8 cellular contexts compared by ENCODE assay signal in the genomic region with DNA sequence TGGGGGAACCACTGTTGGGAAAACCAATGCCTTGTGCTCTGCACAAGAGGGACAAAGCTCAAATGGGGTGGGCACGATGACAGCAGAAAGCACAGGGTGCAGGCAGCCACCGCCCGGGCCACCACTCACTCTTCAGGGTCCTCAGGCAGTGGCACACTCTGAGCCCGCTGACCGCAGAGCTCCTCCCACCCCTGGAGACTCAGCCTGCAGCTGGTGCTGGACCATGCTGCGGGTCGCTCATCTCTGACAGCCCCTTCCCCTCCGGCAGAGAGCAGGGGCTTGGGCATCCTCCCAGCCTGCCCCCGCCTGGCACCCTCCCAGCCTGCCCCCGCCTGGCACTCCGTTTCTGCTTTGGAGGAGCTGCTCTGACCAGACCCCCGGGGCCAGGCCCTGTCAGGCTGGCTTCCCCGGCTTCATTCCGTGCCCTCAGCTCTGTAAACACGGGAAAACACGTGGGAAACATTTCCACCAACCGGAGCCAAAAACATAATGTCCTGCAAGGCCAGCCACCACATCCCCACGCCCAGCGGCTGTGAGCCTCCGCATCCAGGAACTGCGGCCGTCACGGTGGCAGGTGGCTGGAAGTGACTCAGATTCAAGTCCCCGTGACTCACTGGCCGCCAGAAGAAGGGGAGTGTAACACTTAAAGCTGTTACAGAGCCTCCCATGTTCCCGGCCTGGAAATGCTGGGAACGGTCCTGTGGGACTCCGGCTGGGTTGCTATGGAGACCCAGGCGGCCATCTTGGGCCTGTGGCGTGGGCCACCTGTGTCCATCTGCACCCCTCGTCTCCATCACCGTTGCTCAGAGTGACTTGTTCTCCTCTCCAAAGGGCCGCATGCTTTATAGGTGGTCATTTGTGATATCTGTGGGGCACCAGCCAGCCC. TPM values are rescaled to one million over a fixed set of nuclear protein-coding genes. Genes with fewer than 3 reads are reported as not detected.
A peak's percentile ranks its signal among the peaks of the same experiment; 100 is the strongest.
DNase-seq lines count a peak whose midpoint lies in the region; ATAC-seq and TF ChIP-seq lines count a peak whose summit lies in the region.

No MANE protein-coding gene starts in this region.

- peak overlapping the region; percentile 44 for H4K5ac ChIP-seq in IMR-90 (ENCODE audit: low read depth, low read length)

- no peaks in the 10 kb centered on the region for H3K4me1 Mint-ChIP-seq in activated T-helper 17 cell treated with anti-CD3 and anti-CD28 coated beads, Interleukin-2, amount 50 U/mL, for 72 hours

- H2AK5ac ChIP-seq in IMR-90 (ENCODE audit: low read depth, low read length) = peak overlapping the region; percentile 44

- peak overlapping the region; percentile 30; the same call in 1 of the 2 replicates for H3K14ac ChIP-seq in IMR-90 (replicated peaks; ENCODE audit: low read depth, low read length)

- TF ChIP-seq RAD21 in IMR-90 (IDR thresholded peaks at IDR 0.05; ENCODE audit: low read length) = no peak

- peak; percentile 69 for DNase-seq in AG09319 (ENCODE audit: extremely low read depth, low read depth)
- DNase-seq in IMR-90 = peak; percentile 97
- DNase-seq in anterior cingulate cortex (lab: John Stamatoyannopoulos, UW) = peak in 44 of 58 donors; percentile 14 to 88 (median 60)
- peak; percentile 93 for DNase-seq in hepatic stellate cell (ENCODE audit: low spot score)
- DNase-seq in smooth muscle cell of the brain vasculature (ENCODE audit: low read depth, low spot score) = peak; percentile 70
- no peak for DNase-seq in stimulated activated naive CD4-positive, alpha-beta T cell (lab: John Stamatoyannopoulos, UW)
- DNase-seq in NCI-H526 treated with DMSO at 0.1 percent for 48 hours (lab: John Stamatoyannopoulos, UW) = no peak

- peaks cover 32% of the 10 kb centered on the region for H3K4me1 ChIP-seq in IMR-90 (ENCODE audit: control insufficient read depth, insufficient read depth, low read length)

- H4K20me1 ChIP-seq in IMR-90 (ENCODE audit: insufficient read depth, low read length) = no peaks in the 10 kb centered on the region

- peak overlapping the region; percentile 15; the same call in 1 of the 2 replicates for H3K18ac ChIP-seq in IMR-90 (ENCODE audit: low read depth, low read length)

- no peaks in the 10 kb centered on the region for H3K9me3 Mint-ChIP-seq in activated T-helper 17 cell treated with anti-CD3 and anti-CD28 coated beads, Interleukin-2, amount 50 U/mL, for 72 hours

- H3K79me1 ChIP-seq in IMR-90 (ENCODE audit: low read depth in 1 of 2, low read length in 2 of 2) = no peaks in the 10 kb centered on the region

- peak overlapping the region; percentile 55; the same call in 1 of the 3 replicates for H2BK15ac ChIP-seq in IMR-90 (ENCODE audit: low read depth, low read length)

- H3K9ac ChIP-seq in IMR-90 (ENCODE audit: low read depth, low read length) = no peak overlapping the region

- peak; percentile 79 for ATAC-seq in IMR-90 (ENCODE audit: low read depth)
- no peak for ATAC-seq in activated T-helper 17 cell treated with anti-CD3 and anti-CD28 coated beads, Interleukin-2, amount 50 U/mL, for 72 hours (replicated peaks)

- H3K27ac ChIP-seq in IMR-90 (ENCODE audit: insufficient read depth, low read length) = peak overlapping the region; percentile 35

- no peaks in the 10 kb centered on the region for H3K27me3 ChIP-seq in IMR-90 (ENCODE audit: control insufficient read depth, insufficient read depth, low read length)

- POLR2A ChIA-PET in IMR-90 (lab: Charles Lee; ENCODE audit: unreplicated experiment) = no interaction called here

- H3K56ac ChIP-seq in IMR-90 (ENCODE audit: extremely low read depth, insufficient read depth, low read length) = no peak overlapping the region

- intact Hi-C loops in IMR-90 (cut with micrococcal nuclease) = loop anchor here (2.0 to 10.0 kb wide), 2 partner anchors 141 to 427 kb away; partner anchors contain the start of genes DUSP28 and RNPEPL1

- H3K36me3 Mint-ChIP-seq in activated T-helper 17 cell treated with anti-CD3 and anti-CD28 coated beads, Interleukin-2, amount 50 U/mL, for 72 hours (ENCODE audit: low read depth) = no peaks in the 10 kb centered on the region

- no peak overlapping the region for H3K23ac ChIP-seq in IMR-90 (ENCODE audit: low read depth, low read length)

- dilution Hi-C loops in IMR-90 (cut with HindIII; ENCODE audit: low sequenced_read_pairs, unreplicated experiment) = no loop called here

- peak overlapping the region; percentile 92 for H2AFZ ChIP-seq in IMR-90 (replicated peaks; ENCODE audit: low read length, poor library complexity)

- H3K27me3 Mint-ChIP-seq in activated T-helper 17 cell treated with anti-CD3 and anti-CD28 coated beads, Interleukin-2, amount 50 U/mL, for 72 hours = no peaks in the 10 kb centered on the region

- WGBS in IMR-90 (ENCODE audit: extremely low coverage in 2 of 2, insufficient read length in 1 of 2), 2 experiments = 25% methylated on average over 17 of the region's 33 CpGs; no CpG with 5 or more reads in 1 of the 2 experiments

- H3K27ac Mint-ChIP-seq in activated T-helper 17 cell treated with anti-CD3 and anti-CD28 coated beads, Interleukin-2, amount 50 U/mL, for 72 hours = no peak overlapping the region

- no TSS peak for BruUV-seq in IMR-90 (replicated peaks; lab: Mats Ljungman, UMichigan)

- in situ Hi-C loops in IMR-90 (cut with MboI; ENCODE audit: low sequenced_read_pairs) = no loop called here

- peak overlapping the region; percentile 87 for H2AK9ac ChIP-seq in IMR-90 (replicated peaks; ENCODE audit: low read depth, low read length, poor library complexity)

- no peak overlapping the region for H3K4me3 Mint-ChIP-seq in activated T-helper 17 cell treated with anti-CD3 and anti-CD28 coated beads, Interleukin-2, amount 50 U/mL, for 72 hours

- peak overlapping the region; percentile 53 for H3K4me2 ChIP-seq in IMR-90 (ENCODE audit: low read depth, low read length)

- H3K4me3 ChIP-seq in IMR-90 (ENCODE audit: insufficient read depth, low read depth, low read length) = no peak overlapping the region

- TF ChIP-seq CTCF in AG09319 (IDR thresholded peaks at IDR 0.05; ENCODE audit: low read depth, low read length) = no peak
- TF ChIP-seq CTCF in IMR-90 (conservative IDR thresholded peaks at IDR 0.05; ENCODE audit: low read depth, low read length) = no peak

- H4K91ac ChIP-seq in IMR-90 (ENCODE audit: insufficient read depth, low read depth, low read length) = peak overlapping the region; percentile 35; the same call in 1 of the 2 replicates

- H2BK20ac ChIP-seq in IMR-90 (ENCODE audit: low read depth, low read length) = no peak overlapping the region

- H3K9me1 ChIP-seq in IMR-90 (ENCODE audit: insufficient read depth, low read length) = peaks cover 11% of the 10 kb centered on the region

- TF ChIP-seq POLR2A in IMR-90 (IDR thresholded peaks at IDR 0.05; ENCODE audit: low read depth, low read length) = no peak

- H2BK5ac ChIP-seq in IMR-90 (ENCODE audit: low read depth, low read length, poor library complexity, severe bottlenecking) = peak overlapping the region; percentile 33

- peaks cover 11% of the 10 kb centered on the region for H3K9me3 ChIP-seq in IMR-90 (ENCODE audit: control insufficient read depth, insufficient read depth, low read length)

- no peaks in the 10 kb centered on the region for H3K36me3 ChIP-seq in IMR-90 (ENCODE audit: control insufficient read depth, insufficient read depth, low read length)

- H3K4ac ChIP-seq in IMR-90 (ENCODE audit: low read depth, low read length) = peak overlapping the region; percentile 37; the same call in 1 of the 2 replicates

- CTCF ChIA-PET in IMR-90 (lab: Yijun Ruan, JAX) = interaction anchor here (0.6 to 1.4 kb wide), 3 partner anchors 8 to 54 kb away, joined by 3 to 6 read pairs (median 4); no protein-coding TSS in a partner anchor

- H2BK120ac ChIP-seq in IMR-90 (ENCODE audit: low read depth, low read length) = peak overlapping the region; percentile 57; the same call in 1 of the 2 replicates

- H4K8ac ChIP-seq in IMR-90 (ENCODE audit: low read depth in 2 of 2, low read length in 2 of 2) = peak overlapping the region; percentile 62 to 93

TF ChIP-seq in IMR-90, 13 proteins besides CTCF, POLR2A, EP300 and RAD21:
- TF ChIP-seq FOS (IDR thresholded peaks at IDR 0.05; ENCODE audit: low read depth, low read length) (peak; percentile 94), RFX5 (IDR thresholded peaks at IDR 0.05; ENCODE audit: low read depth, low read length) (no peak), CHD1 (IDR thresholded peaks at IDR 0.05; ENCODE audit: low read depth, low read length) (no peak), RCOR1 (IDR thresholded peaks at IDR 0.05; ENCODE audit: insufficient replicate concordance, low read length) (peak; percentile 96), MXI1 (IDR thresholded peaks at IDR 0.05; ENCODE audit: borderline replicate concordance, low read depth, low read length) (0 out of 2 replicates have a peak, but pooled peaks have one; percentile 57), USF2 (IDR thresholded peaks at IDR 0.05; ENCODE audit: low read depth, low read length) (peak; percentile 67), SMC3 (IDR thresholded peaks at IDR 0.05; ENCODE audit: low read depth, low read length) (no peak; the same call in 1 of the 2 replicates), MAZ (IDR thresholded peaks at IDR 0.05; ENCODE audit: borderline replicate concordance, low read depth, low read length) (0 out of 2 replicates have a peak, but pooled peaks have one; percentile 26), CEBPB (IDR thresholded peaks at IDR 0.05; ENCODE audit: low read depth, low read length) (no peak), BHLHE40 (IDR thresholded peaks at IDR 0.05; ENCODE audit: low read depth, low read length) (peak; percentile 56; the same call in 1 of the 2 replicates)
TF ChIP-seq in IMR-90: peak in this region for 6.

RNA-seq across cellular contexts. Expression of gene SNED1, which starts 6.8 kb away (rescaled TPM):
- 1.1 and 1.4 TPM in 2 replicates for total RNA-seq in IMR-90 (2012; rRNA removed)
- polyA plus RNA-seq in IMR-90 (2012; rRNA removed) = 3.4 and 3.7 TPM in 2 replicates
- polyA plus RNA-seq in IMR-90 (2012; cell fraction: cytosol; rRNA removed) = 1.3 and 3.9 TPM in 2 replicates
- polyA plus RNA-seq in IMR-90 (2012; cell fraction: nucleus; rRNA removed; ENCODE audit: low replicate concordance) = 6.6 and 15.0 TPM in 2 replicates
- 1 to 10 TPM; 3.0 to 4.8 TPM for total RNA-seq in activated T-helper 17 cell treated with anti-CD3 and anti-CD28 coated beads, Interleukin-2, amount 50 U/mL, for 72 hours

Comparison
In these comparisons a context has a peak if more than half of its experiments do, and no peak if none do; other contexts are left out.
1. DNase-seq: peak in AG09319 (single experiment), IMR-90 (single experiment), anterior cingulate cortex (44 of 58), hepatic stellate cell (single experiment) and smooth muscle cell of the brain vasculature (single experiment); none in stimulated activated naive CD4-positive, alpha-beta T cell (0 of 6) and NCI-H526 treated with DMSO at 0.1 percent for 48 hours (single experiment).